11 cellular contexts compared by ENCODE assay signal in the genomic region with DNA sequence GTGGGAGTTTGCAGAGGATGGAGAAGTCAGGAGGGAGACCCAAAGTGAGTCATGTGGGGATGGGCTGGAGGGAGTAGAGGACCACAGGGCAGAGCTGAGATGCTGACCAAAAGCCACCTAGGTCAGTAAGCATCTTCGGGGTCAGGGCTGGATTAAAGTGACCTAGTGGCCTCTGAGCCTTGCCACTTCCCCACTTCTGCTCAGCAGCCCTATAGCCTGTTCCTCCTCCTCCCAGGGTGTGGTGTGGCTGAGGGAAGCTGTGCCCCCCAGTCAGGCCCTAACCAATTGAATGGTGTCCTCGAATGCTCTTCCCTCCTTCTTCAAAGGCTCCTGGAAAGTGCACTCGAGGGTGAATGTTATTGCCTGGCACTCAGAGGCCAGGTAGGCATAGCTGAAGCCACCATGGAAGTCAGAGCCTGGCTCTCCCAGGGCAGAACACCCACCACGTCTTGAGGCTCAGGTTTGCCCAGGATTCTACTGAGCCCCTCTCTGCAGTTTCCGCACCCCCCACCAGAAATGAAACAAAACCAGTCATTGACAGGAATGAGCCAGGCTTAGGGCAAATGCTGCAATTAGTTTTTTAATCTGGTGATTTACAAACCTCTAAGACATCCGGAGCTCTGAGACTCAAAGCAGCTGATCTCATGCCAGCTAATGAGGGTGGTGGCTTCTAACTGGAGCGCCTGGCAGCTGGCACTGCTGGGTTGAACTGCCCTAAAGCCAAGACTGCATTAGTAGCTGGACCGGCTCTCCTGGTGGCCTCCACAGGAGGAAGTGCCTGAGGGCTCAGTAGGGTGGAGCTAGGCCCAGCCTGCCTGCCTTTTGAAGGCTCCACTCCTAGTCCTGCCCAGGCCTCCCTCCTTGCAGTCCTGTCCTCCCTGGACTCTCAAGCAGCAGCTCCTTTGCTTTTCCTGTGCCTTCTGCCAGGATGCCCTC. TPM values are rescaled to one million over a fixed set of nuclear protein-coding genes. Genes with fewer than 3 reads are reported as not detected.
DNase-seq lines count a peak whose midpoint lies in the region; ATAC-seq and TF ChIP-seq lines count a peak whose summit lies in the region.
"Had no signal": no experiment of that assay in that cellular context is flagged by ENCODE, and none has a peak within 500 bp of the region (broad histone marks: within the 10 kb centered on the region; RNA-seq: fewer than 3 reads in every experiment).

No MANE protein-coding gene starts in this region.

- no peak for TF ChIP-seq CTCF in SK-N-SH (IDR thresholded peaks at IDR 0.05)
- no peak for TF ChIP-seq CTCF in heart right ventricle (IDR thresholded peaks at IDR 0.05)
- no peak for TF ChIP-seq CTCF in stomach (IDR thresholded peaks at IDR 0.05)

- no peaks in the 10 kb centered on the region for H3K9me3 ChIP-seq in SK-N-SH
- peaks cover 0 to 26% (median 4%) of the 10 kb centered on the region in 11 donors for H3K9me3 ChIP-seq in heart right ventricle
- peaks cover 1 to 20% (median 7%) of the 10 kb centered on the region in 4 donors for H3K9me3 ChIP-seq in stomach

- peaks cover 9% of the 10 kb centered on the region for H3K27me3 Mint-ChIP-seq in activated CD4-positive, alpha-beta T cell treated with anti-CD3 and anti-CD28 coated beads for 36 hours

- intact Hi-C loops in heart right ventricle (cut with DNase I): no loop called here
- intact Hi-C loops in stomach (cut with DNase I; ENCODE audit: low total_unique reads): no loop called here
- intact Hi-C loops in activated CD4-positive, alpha-beta T cell treated with anti-CD3 and anti-CD28 coated beads for 36 hours (cut with DNase I, micrococcal nuclease): no loop called here

- TF ChIP-seq EP300 in SK-N-SH (IDR thresholded peaks at IDR 0.05; ENCODE audit: borderline replicate concordance in 1 of 2, low read depth in 1 of 2, low read length in 1 of 2) (no peak), stomach (IDR thresholded peaks at IDR 0.05) (no peak)

- no peak overlapping the region for H3K9ac ChIP-seq in SK-N-SH

- H3K9me3 Mint-ChIP-seq in activated CD4-positive, alpha-beta T cell treated with anti-CD3 and anti-CD28 coated beads for 36 hours (ENCODE audit: low read depth): peaks cover 11% of the 10 kb centered on the region

- H3K4me2 ChIP-seq in SK-N-SH: no peak overlapping the region

- DNase-seq in NCI-H2081 (lab: John Stamatoyannopoulos, UW) (peak; percentile 1 to 31), NCI-H2081 treated with DMSO at 0.1 percent for 48 hours (lab: John Stamatoyannopoulos, UW) (no peak), SK-N-SH (peak; percentile 43), heart right ventricle (peak in 1 of 2 donors; percentile 34), stomach (peak; percentile 96), anterior cingulate cortex (lab: John Stamatoyannopoulos, UW) (no peak)
- DNase-seq in activated CD4-positive, alpha-beta T cell treated with anti-CD3 and anti-CD28 coated beads for 36 hours: no peak
- no peak for DNase-seq in activated CD4-positive, alpha-beta T cell treated with anti-CD3 and anti-CD28 coated beads for 1 hour
- DNase-seq: activated naive CD4-positive, alpha-beta T cell treated with Interleukin-2 at 50 U/mL for 16 hours; NCI-H1105 treated with DMSO at 0.1 percent for 48 hours; T1000 had no signal

- H3K36me3 Mint-ChIP-seq in activated CD4-positive, alpha-beta T cell treated with anti-CD3 and anti-CD28 coated beads for 36 hours (ENCODE audit: low read depth): no peaks in the 10 kb centered on the region

- H3K27me3 ChIP-seq in SK-N-SH (ENCODE audit: insufficient read depth): no peaks in the 10 kb centered on the region; the same call in 1 of the 2 replicates
- H3K27me3 ChIP-seq in heart right ventricle: peaks cover 0 to 7% (median 0%) of the 10 kb centered on the region in 7 donors
- H3K27me3 ChIP-seq in stomach: no peaks in the 10 kb centered on the region

- H3K27ac Mint-ChIP-seq in activated CD4-positive, alpha-beta T cell treated with anti-CD3 and anti-CD28 coated beads for 36 hours: no peak overlapping the region

- no peak for TF ChIP-seq RAD21 in SK-N-SH (IDR thresholded peaks at IDR 0.05; ENCODE audit: low read length)

- ATAC-seq in heart right ventricle: peak in 6 of 8 donors; percentile 31 to 67 (median 51)
- no peak for ATAC-seq in activated CD4-positive, alpha-beta T cell treated with anti-CD3 and anti-CD28 coated beads for 36 hours

- H3K4me3 ChIP-seq in SK-N-SH (ENCODE audit: low read depth in 2 of 2, low read length in 1 of 2): no peak overlapping the region
- H3K4me3 ChIP-seq in heart right ventricle: no peak overlapping the region
- H3K4me3 ChIP-seq in stomach: no peak overlapping the region

- CTCF ChIA-PET in SK-N-SH (lab: Yijun Ruan, JAX): interaction anchor here (0.6 to 1.7 kb wide), 8 partner anchors 13 to 396 kb away, joined by 3 to 5 read pairs (median 4); partner anchors contain the start of gene VIPR1
- CTCF ChIA-PET in activated CD4-positive, alpha-beta T cell treated with anti-CD3 and anti-CD28 coated beads for 36 hours (lab: Charles Lee): interaction anchor here (0.5 to 1.5 kb wide), 6 partner anchors 13 to 268 kb away, joined by 3 to 4 read pairs (median 3); no protein-coding TSS in a partner anchor

- no peaks in the 10 kb centered on the region for H3K4me1 Mint-ChIP-seq in activated CD4-positive, alpha-beta T cell treated with anti-CD3 and anti-CD28 coated beads for 36 hours

- no peaks in the 10 kb centered on the region for H3F3A ChIP-seq in SK-N-SH (replicated peaks; ENCODE audit: insufficient read depth)

- H3K9me2 ChIP-seq in SK-N-SH: no peaks in the 10 kb centered on the region

- no peak overlapping the region for H2AFZ ChIP-seq in SK-N-SH (ENCODE audit: low read depth)

- H3K79me2 ChIP-seq in SK-N-SH (ENCODE audit: insufficient read depth): no peaks in the 10 kb centered on the region

- H3K36me3 ChIP-seq in SK-N-SH (replicated peaks in 1 of 2; ENCODE audit: control insufficient read depth in 1 of 2, insufficient read depth in 2 of 2, low read length in 1 of 2): no peaks in the 10 kb centered on the region
- no peaks in the 10 kb centered on the region for H3K36me3 ChIP-seq in heart right ventricle
- H3K36me3 ChIP-seq in stomach: no peaks in the 10 kb centered on the region

- TF ChIP-seq POLR2A in stomach (IDR thresholded peaks at IDR 0.05): no peak

- H3K27ac ChIP-seq in SK-N-SH (ENCODE audit: low read depth in 2 of 2, low read length in 1 of 2) (no peak overlapping the region; a peak in 1 of 4 replicates), heart right ventricle (no peak overlapping the region), stomach (peak overlapping the region; percentile 58 to 84 (median 69))

- POLR2A ChIA-PET in SK-N-SH (lab: Yijun Ruan, JAX): no interaction called here
- POLR2A ChIA-PET in activated CD4-positive, alpha-beta T cell treated with anti-CD3 and anti-CD28 coated beads for 36 hours (lab: Charles Lee): no interaction called here

- no peaks in the 10 kb centered on the region for H4K20me1 ChIP-seq in SK-N-SH (ENCODE audit: insufficient read depth)

- H3K4me3 Mint-ChIP-seq in activated CD4-positive, alpha-beta T cell treated with anti-CD3 and anti-CD28 coated beads for 36 hours: no peak overlapping the region

- peaks cover 0 to 24% of the 10 kb centered on the region in 2 experiments; a peak in 1 of 4 replicates for H3K4me1 ChIP-seq in SK-N-SH (ENCODE audit: control insufficient read depth in 1 of 2, insufficient read depth in 2 of 2, low read depth in 1 of 2, low read length in 1 of 2)
- peaks cover 0 to 14% (median 0%) of the 10 kb centered on the region in 9 donors for H3K4me1 ChIP-seq in heart right ventricle
- peaks cover 27 to 31% (median 30%) of the 10 kb centered on the region in 4 donors for H3K4me1 ChIP-seq in stomach

- 10% methylated on average over 5 of the region's 8 CpGs for WGBS in SK-N-SH (ENCODE audit: low lambda C conversion rate)
- WGBS in heart right ventricle, 2 donors: 74 to 76% methylated on average over 8 of the region's 8 CpGs
- 26 to 39% (median 32%) methylated on average over 8 of the region's 8 CpGs for WGBS in stomach, 5 donors

TF ChIP-seq in SK-N-SH, 30 proteins besides CTCF, POLR2A, EP300 and RAD21 (continues in another document):
- no peak for TF ChIP-seq JUND (IDR thresholded peaks at IDR 0.05)
- no peak for TF ChIP-seq ELF1 (IDR thresholded peaks at IDR 0.05)
- TF ChIP-seq SIN3A (IDR thresholded peaks at IDR 0.05; ENCODE audit: borderline replicate concordance, low read depth, low read length): no peak
- no peak for TF ChIP-seq USF1 (IDR thresholded peaks at IDR 0.05; ENCODE audit: borderline replicate concordance, low read depth)
- TF ChIP-seq FOXM1 (IDR thresholded peaks at IDR 0.05; ENCODE audit: low read depth): no peak
- TF ChIP-seq NFIC (IDR thresholded peaks at IDR 0.05; ENCODE audit: borderline replicate concordance): no peak
- no peak for TF ChIP-seq CHD2 (IDR thresholded peaks at IDR 0.05; ENCODE audit: low read length, partially characterized antibody)
- no peak for TF ChIP-seq POLR2AphosphoS5 (IDR thresholded peaks at IDR 0.05; ENCODE audit: low read depth, low read length)
- TF ChIP-seq RCOR1 (IDR thresholded peaks at IDR 0.05; ENCODE audit: low read length): no peak
- no peak for TF ChIP-seq GABPA (IDR thresholded peaks at IDR 0.05; ENCODE audit: low read depth)

RNA-seq across cellular contexts. Expression of gene VIPR1, which starts 25.9 kb away (rescaled TPM):
- polyA plus RNA-seq in SK-N-SH (2012; rRNA removed) (not detected in 2 replicates), heart right ventricle (1 to 10 TPM; 3.9 to 8.3 TPM), stomach (10 to 100 TPM in 1 of 3 donors, 1 to 10 TPM in 2; 2.2 to 10.0 (median 3.1) TPM)
- not detected in 2 replicates for polyA plus RNA-seq in SK-N-SH (2012; cell fraction: cytosol; rRNA removed)
- 0.04 and 0.07 TPM in 2 replicates for polyA plus RNA-seq in SK-N-SH (2012; cell fraction: nucleus; rRNA removed)
- total RNA-seq in heart right ventricle (1 to 10 TPM in 7 of 10 donors, under 1 TPM in 3; 0.76 to 7.3 (median 1.5) TPM), stomach (100 to 1,000 TPM in 1 of 5 donors, 10 to 100 TPM in 3, 1 to 10 TPM in 1; 9.5 to 170 (median 14.0) TPM)
- 1 to 10 TPM; 6.6 to 6.7 TPM for total RNA-seq in activated CD4-positive, alpha-beta T cell treated with anti-CD3 and anti-CD28 coated beads for 36 hours

Comparison
In these comparisons a context has a peak if more than half of its experiments do, and no peak if none do; other contexts are left out.
1. DNase-seq: peak in NCI-H2081 (2 of 2), SK-N-SH (single experiment) and stomach (single experiment); none in NCI-H2081 treated with DMSO at 0.1 percent for 48 hours (single experiment), activated CD4-positive, alpha-beta T cell treated with anti-CD3 and anti-CD28 coated beads for 36 hours (single experiment), anterior cingulate cortex (0 of 58) and activated CD4-positive, alpha-beta T cell treated with anti-CD3 and anti-CD28 coated beads for 1 hour (single experiment).
2. H3K27ac ChIP-seq: peak in stomach (5 of 5); none in SK-N-SH (0 of 2) and heart right ventricle (0 of 10).